Comparison of ENCODE assay signal across 8 cellular contexts in the genomic region with DNA sequence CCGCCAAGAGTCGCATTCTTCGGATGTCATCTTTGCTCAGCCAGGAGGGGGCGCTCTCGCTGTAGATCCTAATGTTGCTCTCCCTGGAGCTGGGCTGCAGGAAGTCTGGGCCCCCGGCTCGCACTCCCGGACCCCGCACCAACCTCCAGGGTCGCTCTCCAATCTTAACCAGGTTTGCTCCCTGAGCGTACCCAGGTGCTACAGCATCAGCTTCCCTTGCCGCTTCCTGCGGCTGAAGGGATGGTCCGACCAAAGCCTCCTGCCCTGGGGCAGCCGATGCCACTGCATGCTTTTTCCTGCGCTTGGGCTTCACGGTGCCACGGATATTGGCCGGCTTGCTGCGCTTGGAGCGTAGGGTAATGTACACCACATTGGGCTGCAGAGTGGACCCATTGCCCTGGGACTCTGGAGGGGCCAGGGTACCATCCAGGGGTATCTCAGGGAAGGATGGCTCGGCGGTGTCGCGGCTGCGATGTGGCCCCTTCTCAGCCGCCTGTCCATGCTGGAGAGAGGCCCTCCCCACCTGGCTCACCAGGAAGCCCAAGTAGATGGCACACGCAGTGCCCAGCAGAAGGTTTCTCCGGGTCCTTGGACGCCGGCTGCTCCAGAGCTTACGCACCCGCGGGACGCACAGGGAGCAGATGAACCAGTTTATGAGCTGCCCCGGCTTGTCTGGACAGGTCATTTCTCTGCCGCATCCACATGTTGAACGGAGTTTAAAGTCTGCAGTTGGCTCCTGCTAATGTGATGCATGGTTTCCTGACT. TPM values are rescaled to one million over a fixed set of nuclear protein-coding genes. Genes with fewer than 3 reads are reported as not detected.
DNase-seq lines count a peak whose midpoint lies in the region; ATAC-seq and TF ChIP-seq lines count a peak whose summit lies in the region.

No MANE protein-coding gene starts in this region.

- H3K4me3 ChIP-seq in Panc1 (ENCODE audit: low read depth in 2 of 2, low read length in 2 of 2) (no peak overlapping the region), esophagus muscularis mucosa (peak overlapping the region; percentile 52 to 56 (median 54))

- H3K27me3 ChIP-seq in Panc1 (ENCODE audit: control insufficient read depth, insufficient read depth, low read length), result no peaks in the 10 kb centered on the region
- H3K27me3 ChIP-seq in esophagus muscularis mucosa, result no peaks in the 10 kb centered on the region

- intact Hi-C loops in Panc1 (cut with micrococcal nuclease; ENCODE audit: unreplicated experiment) (loop anchor here (5.0 kb wide), 1 partner anchor 954 kb away; no protein-coding TSS in a partner anchor), esophagus muscularis mucosa (cut with DNase I) (loop anchor here (10.0 kb wide), 1 partner anchor 956 kb away; no protein-coding TSS in a partner anchor)

- BruUV-seq in Panc1 (replicated peaks; lab: Mats Ljungman, UMichigan), result no TSS peak

- no peak overlapping the region for H3K27ac Mint-ChIP-seq in activated CD4-positive, alpha-beta T cell treated with anti-CD3 and anti-CD28 coated beads, Interleukin-2, amount 10 ng/mL, durations not matched to agents 7 days and 5 days

- TF ChIP-seq POLR2A in esophagus muscularis mucosa (IDR thresholded peaks at IDR 0.05; ENCODE audit: low read depth), result no peak

- H3K4me1 ChIP-seq in Panc1 (ENCODE audit: control insufficient read depth, insufficient read depth, low read length), result peaks cover 3% of the 10 kb centered on the region; the same call in 1 of the 2 replicates
- H3K4me1 ChIP-seq in esophagus muscularis mucosa, result peaks cover 23 to 48% (median 45%) of the 10 kb centered on the region in 4 donors

- no peaks in the 10 kb centered on the region for H3K9me3 Mint-ChIP-seq in activated CD4-positive, alpha-beta T cell treated with anti-CD3 and anti-CD28 coated beads, Interleukin-2, amount 10 ng/mL, durations not matched to agents 7 days and 5 days

- no peaks in the 10 kb centered on the region for H3K4me1 Mint-ChIP-seq in activated CD4-positive, alpha-beta T cell treated with anti-CD3 and anti-CD28 coated beads, Interleukin-2, amount 10 ng/mL, durations not matched to agents 7 days and 5 days

- H3K27ac ChIP-seq in Panc1 (ENCODE audit: low read length) (no peak overlapping the region), esophagus muscularis mucosa (replicated peaks in 1 of 4) (peak overlapping the region; percentile 73 to 79 (median 76))

- no peak for ATAC-seq in Panc1
- ATAC-seq in omental fat pad (ENCODE audit: low FRiP score), result peak; percentile 49
- no peak for ATAC-seq in HG02763 (IDR thresholded peaks at IDR 0.05; ENCODE audit: unreplicated experiment)

- CTCF ChIA-PET in activated CD4-positive, alpha-beta T cell treated with anti-CD3 and anti-CD28 coated beads, Interleukin-2, amount 10 ng/mL, durations not matched to agents 7 days and 5 days (lab: Charles Lee), result interaction anchor here (1.2 kb wide), 1 partner anchor 13 kb away, joined by 3 read pairs; no protein-coding TSS in a partner anchor
- CTCF ChIA-PET in Panc1 (lab: Charles Lee), result no interaction called here
- CTCF ChIA-PET in HEK293T (lab: Yijun Ruan, JAX), result interaction anchor here (0.6 to 2.3 kb wide), 5 partner anchors 8 to 475 kb away, joined by 4 to 13 read pairs (median 6); no protein-coding TSS in a partner anchor

- peaks cover 50% of the 10 kb centered on the region for H3K27me3 Mint-ChIP-seq in activated CD4-positive, alpha-beta T cell treated with anti-CD3 and anti-CD28 coated beads, Interleukin-2, amount 10 ng/mL, durations not matched to agents 7 days and 5 days

- in situ Hi-C loops in Panc1 (cut with HindIII; ENCODE audit: low pct_unique_long_range_greater_than_20kb, low sequenced_read_pairs), result no loop called here

- 58% methylated on average over 18 of the region's 38 CpGs for WGBS in esophagus muscularis mucosa

- no peak for TF ChIP-seq EP300 in esophagus muscularis mucosa (IDR thresholded peaks at IDR 0.05)

- POLR2A ChIA-PET in activated CD4-positive, alpha-beta T cell treated with anti-CD3 and anti-CD28 coated beads, Interleukin-2, amount 10 ng/mL, durations not matched to agents 7 days and 5 days (lab: Charles Lee), result no interaction called here
- POLR2A ChIA-PET in Panc1 (lab: Charles Lee) (no interaction called here), HEK293T (lab: Yijun Ruan, JAX) (no interaction called here)

- no peaks in the 10 kb centered on the region for H3K36me3 ChIP-seq in Panc1 (ENCODE audit: control insufficient read depth, insufficient read depth, low read length)
- H3K36me3 ChIP-seq in esophagus muscularis mucosa, result no peaks in the 10 kb centered on the region

- peak; percentile 48 for TF ChIP-seq CTCF in Panc1 (IDR thresholded peaks at IDR 0.05)
- TF ChIP-seq CTCF in esophagus muscularis mucosa (IDR thresholded peaks at IDR 0.05), result peak; percentile 27 to 52 (median 34)
- TF ChIP-seq CTCF in omental fat pad (IDR thresholded peaks at IDR 0.05), result no peak

- no peak overlapping the region for H3K4me3 Mint-ChIP-seq in activated CD4-positive, alpha-beta T cell treated with anti-CD3 and anti-CD28 coated beads, Interleukin-2, amount 10 ng/mL, durations not matched to agents 7 days and 5 days

- no peaks in the 10 kb centered on the region for H3K9me3 ChIP-seq in Panc1 (ENCODE audit: control insufficient read depth, insufficient read depth, low read depth, low read length)
- no peaks in the 10 kb centered on the region for H3K9me3 ChIP-seq in esophagus muscularis mucosa

- peak; percentile 12 for DNase-seq in activated CD4-positive, alpha-beta T cell treated with anti-CD3 and anti-CD28 coated beads, Interleukin-2, amount 10 ng/mL, durations not matched to agents 7 days and 5 days
- DNase-seq in activated CD4-positive, alpha-beta T cell treated with anti-CD3 and anti-CD28 coated beads for 1 hour, result no peak
- no peak for DNase-seq in Panc1 (ENCODE audit: low read depth, low spot score)
- DNase-seq in esophagus muscularis mucosa (ENCODE audit: extremely low spot score), result no peak
- DNase-seq in omental fat pad (ENCODE audit: low spot score), result peak; percentile 35
- DNase-seq in NCI-H2081 (lab: John Stamatoyannopoulos, UW), result no peak
- DNase-seq in HEK293T (ENCODE audit: extremely low spot score), result no peak

- H3K36me3 Mint-ChIP-seq in activated CD4-positive, alpha-beta T cell treated with anti-CD3 and anti-CD28 coated beads, Interleukin-2, amount 10 ng/mL, durations not matched to agents 7 days and 5 days (ENCODE audit: low read depth), result no peaks in the 10 kb centered on the region

TF ChIP-seq in HEK293T, 16 proteins besides CTCF, POLR2A, EP300 and RAD21:
- no peak for TF ChIP-seq HDGF (IDR thresholded peaks at IDR 0.05; ENCODE audit: borderline replicate concordance)
- TF ChIP-seq SP1 (IDR thresholded peaks at IDR 0.05), result no peak
- no peak for TF ChIP-seq FOXK2 (IDR thresholded peaks at IDR 0.05)
- TF ChIP-seq FOXA1 (IDR thresholded peaks at IDR 0.05), result no peak
- no peak for TF ChIP-seq LEF1 (IDR thresholded peaks at IDR 0.05; ENCODE audit: borderline replicate concordance)
- no peak for TF ChIP-seq CTBP1 (IDR thresholded peaks at IDR 0.05; ENCODE audit: borderline replicate concordance)
- TF ChIP-seq, protein P1, sequence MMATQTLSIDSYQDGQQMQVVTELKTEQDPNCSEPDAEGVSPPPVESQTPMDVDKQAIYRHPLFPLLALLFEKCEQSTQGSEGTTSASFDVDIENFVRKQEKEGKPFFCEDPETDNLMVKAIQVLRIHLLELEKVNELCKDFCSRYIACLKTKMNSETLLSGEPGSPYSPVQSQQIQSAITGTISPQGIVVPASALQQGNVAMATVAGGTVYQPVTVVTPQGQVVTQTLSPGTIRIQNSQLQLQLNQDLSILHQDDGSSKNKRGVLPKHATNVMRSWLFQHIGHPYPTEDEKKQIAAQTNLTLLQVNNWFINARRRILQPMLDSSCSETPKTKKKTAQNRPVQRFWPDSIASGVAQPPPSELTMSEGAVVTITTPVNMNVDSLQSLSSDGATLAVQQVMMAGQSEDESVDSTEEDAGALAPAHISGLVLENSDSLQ (IDR thresholded peaks at IDR 0.05), result no peak
- TF ChIP-seq ARNT (IDR thresholded peaks at IDR 0.05), result no peak
- TF ChIP-seq NFRKB (IDR thresholded peaks at IDR 0.05), result no peak
- no peak for TF ChIP-seq ELF4 (IDR thresholded peaks at IDR 0.05)
- TF ChIP-seq FOXM1 (IDR thresholded peaks at IDR 0.05; ENCODE audit: borderline replicate concordance), result no peak
- TF ChIP-seq ZNF384 (IDR thresholded peaks at IDR 0.05), result no peak
- TF ChIP-seq BHLHE40 (IDR thresholded peaks at IDR 0.05; ENCODE audit: borderline replicate concordance), result no peak
- no peak for TF ChIP-seq SUZ12 (IDR thresholded peaks at IDR 0.05)
- no peak for TF ChIP-seq L3MBTL2 (conservative IDR thresholded peaks at IDR 0.05)
- TF ChIP-seq TARDBP (IDR thresholded peaks at IDR 0.05), result no peak

RNA-seq across cellular contexts. Expression of gene GASK1B, which starts 2.0 kb away (rescaled TPM):
- total RNA-seq in activated CD4-positive, alpha-beta T cell treated with anti-CD3 and anti-CD28 coated beads, Interleukin-2, amount 10 ng/mL, durations not matched to agents 7 days and 5 days, result not detected
- total RNA-seq in Panc1 (2021; ENCODE audit: unreplicated experiment) (1.1 TPM), esophagus muscularis mucosa (10 to 100 TPM; 27.5 to 45.9 (median 32.4) TPM), omental fat pad (10 to 100 TPM; 50.2 to 94.2 (median 64.8) TPM)
- 1.1 TPM for polyA plus RNA-seq in Panc1 (2012; ENCODE audit: insufficient read length)

RNA-seq across cellular contexts. Expression of gene TMEM144, which starts 39.4 kb away (rescaled TPM):
- not detected for total RNA-seq in activated CD4-positive, alpha-beta T cell treated with anti-CD3 and anti-CD28 coated beads, Interleukin-2, amount 10 ng/mL, durations not matched to agents 7 days and 5 days
- total RNA-seq in Panc1 (2021; ENCODE audit: unreplicated experiment) (6.0 TPM), esophagus muscularis mucosa (1 to 10 TPM; 1.3 to 3.3 (median 2.7) TPM), omental fat pad (10 to 100 TPM in 2 of 4 donors, 1 to 10 TPM in 2; 5.6 to 15.4 (median 10.4) TPM)
- 4.5 TPM for polyA plus RNA-seq in Panc1 (2012; ENCODE audit: insufficient read length)

Comparison
In these comparisons a context has a peak if more than half of its experiments do, and no peak if none do; other contexts are left out.
1. DNase-seq: peak in activated CD4-positive, alpha-beta T cell treated with anti-CD3 and anti-CD28 coated beads, Interleukin-2, amount 10 ng/mL, durations not matched to agents 7 days and 5 days (single experiment) and omental fat pad (single experiment); none in activated CD4-positive, alpha-beta T cell treated with anti-CD3 and anti-CD28 coated beads for 1 hour (single experiment), Panc1 (single experiment), esophagus muscularis mucosa (single experiment), NCI-H2081 (0 of 2) and HEK293T (single experiment).
2. H3K4me3 ChIP-seq: peak in esophagus muscularis mucosa (4 of 4); none in Panc1 (0 of 2).
3. CTCF ChIP-seq: peak in Panc1 (single experiment) and esophagus muscularis mucosa (3 of 3); none in omental fat pad (0 of 3).
4. RNA of gene GASK1B, which starts 2.0 kb away (total RNA-seq): 50.2 to 94.2 TPM in omental fat pad and 27.5 to 45.9 TPM in esophagus muscularis mucosa; 1.1 TPM in Panc1 (single experiment) and not detected in activated CD4-positive, alpha-beta T cell treated with anti-CD3 and anti-CD28 coated beads, Interleukin-2, amount 10 ng/mL, durations not matched to agents 7 days and 5 days; every median in the first group is over 10 times any median in the second.